ENCODE assay signal across 33 cellular contexts in the genomic region with DNA sequence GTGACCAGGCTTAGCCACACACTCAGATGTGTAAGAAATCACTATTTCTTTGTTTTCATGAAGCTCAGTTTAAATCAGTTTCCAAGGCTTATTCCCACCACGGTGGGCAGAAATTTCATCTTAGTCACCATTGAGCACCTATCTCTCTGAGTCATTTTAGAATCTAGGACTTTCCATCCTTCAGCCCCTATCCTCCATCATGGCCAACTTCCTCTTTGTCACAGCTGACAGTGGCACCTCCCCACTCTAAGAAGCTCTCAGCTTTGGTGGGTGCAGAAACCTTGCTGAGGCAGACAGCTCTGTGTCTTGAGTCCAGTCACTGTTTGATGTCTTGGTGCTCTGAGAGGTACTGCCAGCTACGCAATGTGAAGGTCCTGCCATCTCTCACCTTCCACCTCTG. TPM values are rescaled to one million over a fixed set of nuclear protein-coding genes. Genes with fewer than 3 reads are reported as not detected.
A peak's percentile ranks its signal among the peaks of the same experiment; 100 is the strongest.
DNase-seq lines count a peak whose midpoint lies in the region; ATAC-seq and TF ChIP-seq lines count a peak whose summit lies in the region.
"Had no signal": no experiment of that assay in that cellular context is flagged by ENCODE, and none has a peak within 500 bp of the region (broad histone marks: within the 10 kb centered on the region; RNA-seq: fewer than 3 reads in every experiment).

No MANE protein-coding gene starts in this region.

- ATAC-seq in GM18868 (IDR thresholded peaks at IDR 0.05; ENCODE audit: unreplicated experiment) (peak; percentile 75), HG02642 (IDR thresholded peaks at IDR 0.05; ENCODE audit: poor library complexity, unreplicated experiment) (peak; percentile 52), GM21825 (IDR thresholded peaks at IDR 0.05; ENCODE audit: unreplicated experiment) (no peak)
- ATAC-seq: activated CD4-positive, alpha-beta T cell treated with anti-CD3 and anti-CD28 coated beads for 36 hours; activated CD8-positive, alpha-beta T cell treated with anti-CD3 and anti-CD28 coated beads for 36 hours; lower lobe of right lung; naive thymus-derived CD4-positive, alpha-beta T cell had no signal

- no peak overlapping the region for H3K4me3 ChIP-seq in neuronal stem cell (ENCODE audit: low read length in 2 of 2)
- no peak overlapping the region for H3K4me3 ChIP-seq in uterus
- H3K4me3 ChIP-seq: colonic mucosa, lower lobe of right lung, sigmoid colon, SJCRH30, tibial artery had no signal

- no peaks in the 10 kb centered on the region for H3K9me3 ChIP-seq in neuronal stem cell (replicated peaks in 1 of 2; ENCODE audit: control insufficient read depth in 2 of 2, insufficient read depth in 1 of 2, low read depth in 1 of 2, low read length in 2 of 2)
- no peaks in the 10 kb centered on the region for H3K9me3 ChIP-seq in uterus
- H3K9me3 ChIP-seq: colonic mucosa, lower lobe of right lung, sigmoid colon, SJCRH30, tibial artery had no signal

- H3K36me3 ChIP-seq in neuronal stem cell (replicated peaks in 1 of 2; ENCODE audit: control insufficient read depth in 2 of 2, insufficient read depth in 2 of 2, low read length in 2 of 2) = no peaks in the 10 kb centered on the region
- no peaks in the 10 kb centered on the region for H3K36me3 ChIP-seq in uterus
- H3K36me3 ChIP-seq: colonic mucosa, lower lobe of right lung, sigmoid colon, SJCRH30, tibial artery had no signal

- H3K23ac ChIP-seq in neuronal stem cell (ENCODE audit: low read depth, low read length, poor library complexity) = no peak overlapping the region

- H2BK5ac ChIP-seq in neuronal stem cell (ENCODE audit: low read length) = no peak overlapping the region

- DNase-seq in MV-4-11 (lab: John Stamatoyannopoulos, UW) = peak; percentile 68
- DNase-seq in neuronal stem cell (ENCODE audit: low spot score) = no peak
- no peak for DNase-seq in NCI-H146 treated with DMSO at 0.1 percent for 48 hours (lab: John Stamatoyannopoulos, UW; ENCODE audit: unreplicated experiment)
- no peak for DNase-seq in uterus
- DNase-seq: activated CD4-positive, alpha-beta T cell treated with anti-CD3 and anti-CD28 coated beads for 36 hours; activated CD8-positive, alpha-beta T cell treated with anti-CD3 and anti-CD28 coated beads for 36 hours; activated naive CD4-positive, alpha-beta T cell treated with anti-CD3 and anti-CD28 coated beads for 36 hours; C1 segment of cervical spinal cord; colonic mucosa; DMS153; effector CD8-positive, alpha-beta T cell; hippocampal formation; lower lobe of right lung; naive thymus-derived CD4-positive, alpha-beta T cell; NCI-H1105 treated with DMSO at 0.1 percent for 48 hours; NCI-H2029; NCI-H526; nucleus accumbens; sigmoid colon; SJCRH30; stimulated activated CD4-positive, alpha-beta T cell treated with anti-CD3 and anti-CD28 coated beads, Interleukin-12 subunit alpha, Interleukin-12 subunit beta, amount 100 ng/mL, for 4 hours; stimulated activated CD4-positive, alpha-beta T cell treated with anti-CD3 and anti-CD28 coated beads, Interleukin-4, amount 100 ng/mL, for 1 hour; SW 1271; T-helper 9 cell; tibial artery had no signal

- no peak overlapping the region for H3K4ac ChIP-seq in neuronal stem cell (ENCODE audit: low read length)

- no peak overlapping the region for H2BK12ac ChIP-seq in neuronal stem cell (ENCODE audit: low read length)

- TF ChIP-seq CTCF in uterus (IDR thresholded peaks at IDR 0.05) = no peak

- no peak overlapping the region for H3K14ac ChIP-seq in neuronal stem cell (ENCODE audit: low read length)

- no peak overlapping the region for H3K9ac ChIP-seq in neuronal stem cell (ENCODE audit: low read depth, low read length, poor library complexity)

- intact Hi-C loops in uterus (cut with DNase I; ENCODE audit: low total_unique reads) = no loop called here

- H4K8ac ChIP-seq in neuronal stem cell (ENCODE audit: low read depth, low read length) = no peak overlapping the region

- no peak overlapping the region for H2BK15ac ChIP-seq in neuronal stem cell (ENCODE audit: low read length)

- no CpG with 5 or more reads among the region's 2 CpGs for WGBS in neuronal stem cell (ENCODE audit: extremely low coverage in 2 of 2, insufficient read length in 2 of 2, insufficient replicate concordance in 1 of 2), 2 donors

- H3K27ac ChIP-seq in neuronal stem cell (replicated peaks; ENCODE audit: low read length) = no peak overlapping the region
- H3K27ac ChIP-seq in uterus = no peak overlapping the region
- H3K27ac ChIP-seq: colonic mucosa, epithelial cell of prostate, lower lobe of right lung, sigmoid colon, SJCRH30, tibial artery, VCaP had no signal

- no peak overlapping the region for H4K91ac ChIP-seq in neuronal stem cell (ENCODE audit: low read depth, low read length, poor library complexity)

- TF ChIP-seq POLR2A in uterus (IDR thresholded peaks at IDR 0.05) = no peak

- H3K27me3 ChIP-seq in neuronal stem cell (ENCODE audit: control insufficient read depth in 3 of 3, insufficient read depth in 3 of 3, low read depth in 1 of 3, low read length in 3 of 3) (no peaks in the 10 kb centered on the region), uterus (no peaks in the 10 kb centered on the region)
- H3K27me3 ChIP-seq: colonic mucosa, sigmoid colon, SJCRH30, tibial artery had no signal

- H2AK5ac ChIP-seq in neuronal stem cell (ENCODE audit: low read depth, low read length) = no peak overlapping the region

- H3K4me1 ChIP-seq in neuronal stem cell (ENCODE audit: control insufficient read depth in 2 of 2, insufficient read depth in 1 of 2, low read depth in 1 of 2, low read length in 2 of 2) (peaks cover 4 to 9% of the 10 kb centered on the region in 2 donors), uterus (no peaks in the 10 kb centered on the region)
- H3K4me1 ChIP-seq: colonic mucosa, lower lobe of right lung, sigmoid colon, SJCRH30, tibial artery had no signal

- H2BK120ac ChIP-seq in neuronal stem cell (ENCODE audit: low read depth, low read length) = no peak overlapping the region

- peak overlapping the region; percentile 32 for H3K18ac ChIP-seq in neuronal stem cell (ENCODE audit: low read length)

- H3K4me2 ChIP-seq in neuronal stem cell (ENCODE audit: insufficient read depth, low read length, poor library complexity, severe bottlenecking) = no peak overlapping the region

- H3K79me1 ChIP-seq in neuronal stem cell (ENCODE audit: low read depth, low read length) = no peaks in the 10 kb centered on the region

- H2AFZ ChIP-seq in neuronal stem cell (ENCODE audit: low read length) = no peak overlapping the region

RNA-seq across cellular contexts. Expression of a gene that starts 32.9 kb away (rescaled TPM):
- polyA plus RNA-seq in neuronal stem cell (2013, experiment 1 of 2) = 0.08 TPM
- 0.06 TPM for polyA plus RNA-seq in neuronal stem cell (2013, experiment 2 of 2)
- total RNA-seq in uterus = 1 to 10 TPM in 1 of 4 donors, under 1 TPM in 1, not detected in 2; 0.30 to 5.4 TPM
- total RNA-seq: activated CD4-positive, alpha-beta T cell treated with anti-CD3 and anti-CD28 coated beads for 36 hours; activated CD8-positive, alpha-beta T cell treated with anti-CD3 and anti-CD28 coated beads for 36 hours; activated naive CD4-positive, alpha-beta T cell treated with anti-CD3 and anti-CD28 coated beads for 36 hours; bronchial epithelial cell; H1; HT-29; naive thymus-derived CD4-positive, alpha-beta T cell; sigmoid colon; SJCRH30 had no signal
- polyA plus RNA-seq: H1; naive thymus-derived CD4-positive, alpha-beta T cell; sigmoid colon had no signal
